Comparison of ENCODE assay signal across 2 cellular contexts in the genomic region with DNA sequence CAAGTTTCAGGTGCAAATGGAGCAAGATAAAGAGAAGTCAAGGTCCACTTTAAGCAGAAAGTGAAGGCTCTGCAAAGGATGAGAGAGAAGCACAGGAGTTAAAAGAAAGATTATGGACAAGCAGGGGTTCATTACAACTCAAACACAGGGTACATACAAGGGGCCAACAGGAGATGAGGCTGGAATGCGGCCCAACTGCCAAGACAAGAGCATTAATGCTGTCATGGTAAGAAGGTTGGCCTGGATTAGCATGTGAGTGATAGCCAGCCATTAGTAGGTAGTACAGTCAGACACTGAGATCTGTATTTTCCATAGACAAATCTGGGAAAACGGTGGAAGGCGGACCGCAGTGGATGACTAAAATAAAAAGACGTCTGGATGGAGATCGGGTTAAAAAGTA.
TF ChIP-seq lines count a peak whose summit lies in the region.

No MANE protein-coding gene starts in this region.

TF ChIP-seq in GM23338, 12 proteins besides CTCF, POLR2A, EP300 and RAD21 (continues in another document):
- TF ChIP-seq STAT1 (IDR thresholded peaks at IDR 0.05; ENCODE audit: unreplicated experiment) (no peak), EZH2 (IDR thresholded peaks at IDR 0.05; ENCODE audit: low read depth, unreplicated experiment) (no peak), ZNF114 (CRISPR knock-in tag; IDR thresholded peaks at IDR 0.05) (no peak), POLR2AphosphoS5 (IDR thresholded peaks at IDR 0.05; ENCODE audit: low read depth) (no peak), CREB1 (CRISPR knock-in tag; IDR thresholded peaks at IDR 0.05; ENCODE audit: low read depth) (no peak), ZNF331 (CRISPR knock-in tag; IDR thresholded peaks at IDR 0.05; ENCODE audit: low read depth) (no peak), EZH2phosphoT487 (IDR thresholded peaks at IDR 0.05; ENCODE audit: unreplicated experiment) (no peak), NANOG (IDR thresholded peaks at IDR 0.05; ENCODE audit: borderline replicate concordance) (no peak)
- TF ChIP-seq, protein P1, sequence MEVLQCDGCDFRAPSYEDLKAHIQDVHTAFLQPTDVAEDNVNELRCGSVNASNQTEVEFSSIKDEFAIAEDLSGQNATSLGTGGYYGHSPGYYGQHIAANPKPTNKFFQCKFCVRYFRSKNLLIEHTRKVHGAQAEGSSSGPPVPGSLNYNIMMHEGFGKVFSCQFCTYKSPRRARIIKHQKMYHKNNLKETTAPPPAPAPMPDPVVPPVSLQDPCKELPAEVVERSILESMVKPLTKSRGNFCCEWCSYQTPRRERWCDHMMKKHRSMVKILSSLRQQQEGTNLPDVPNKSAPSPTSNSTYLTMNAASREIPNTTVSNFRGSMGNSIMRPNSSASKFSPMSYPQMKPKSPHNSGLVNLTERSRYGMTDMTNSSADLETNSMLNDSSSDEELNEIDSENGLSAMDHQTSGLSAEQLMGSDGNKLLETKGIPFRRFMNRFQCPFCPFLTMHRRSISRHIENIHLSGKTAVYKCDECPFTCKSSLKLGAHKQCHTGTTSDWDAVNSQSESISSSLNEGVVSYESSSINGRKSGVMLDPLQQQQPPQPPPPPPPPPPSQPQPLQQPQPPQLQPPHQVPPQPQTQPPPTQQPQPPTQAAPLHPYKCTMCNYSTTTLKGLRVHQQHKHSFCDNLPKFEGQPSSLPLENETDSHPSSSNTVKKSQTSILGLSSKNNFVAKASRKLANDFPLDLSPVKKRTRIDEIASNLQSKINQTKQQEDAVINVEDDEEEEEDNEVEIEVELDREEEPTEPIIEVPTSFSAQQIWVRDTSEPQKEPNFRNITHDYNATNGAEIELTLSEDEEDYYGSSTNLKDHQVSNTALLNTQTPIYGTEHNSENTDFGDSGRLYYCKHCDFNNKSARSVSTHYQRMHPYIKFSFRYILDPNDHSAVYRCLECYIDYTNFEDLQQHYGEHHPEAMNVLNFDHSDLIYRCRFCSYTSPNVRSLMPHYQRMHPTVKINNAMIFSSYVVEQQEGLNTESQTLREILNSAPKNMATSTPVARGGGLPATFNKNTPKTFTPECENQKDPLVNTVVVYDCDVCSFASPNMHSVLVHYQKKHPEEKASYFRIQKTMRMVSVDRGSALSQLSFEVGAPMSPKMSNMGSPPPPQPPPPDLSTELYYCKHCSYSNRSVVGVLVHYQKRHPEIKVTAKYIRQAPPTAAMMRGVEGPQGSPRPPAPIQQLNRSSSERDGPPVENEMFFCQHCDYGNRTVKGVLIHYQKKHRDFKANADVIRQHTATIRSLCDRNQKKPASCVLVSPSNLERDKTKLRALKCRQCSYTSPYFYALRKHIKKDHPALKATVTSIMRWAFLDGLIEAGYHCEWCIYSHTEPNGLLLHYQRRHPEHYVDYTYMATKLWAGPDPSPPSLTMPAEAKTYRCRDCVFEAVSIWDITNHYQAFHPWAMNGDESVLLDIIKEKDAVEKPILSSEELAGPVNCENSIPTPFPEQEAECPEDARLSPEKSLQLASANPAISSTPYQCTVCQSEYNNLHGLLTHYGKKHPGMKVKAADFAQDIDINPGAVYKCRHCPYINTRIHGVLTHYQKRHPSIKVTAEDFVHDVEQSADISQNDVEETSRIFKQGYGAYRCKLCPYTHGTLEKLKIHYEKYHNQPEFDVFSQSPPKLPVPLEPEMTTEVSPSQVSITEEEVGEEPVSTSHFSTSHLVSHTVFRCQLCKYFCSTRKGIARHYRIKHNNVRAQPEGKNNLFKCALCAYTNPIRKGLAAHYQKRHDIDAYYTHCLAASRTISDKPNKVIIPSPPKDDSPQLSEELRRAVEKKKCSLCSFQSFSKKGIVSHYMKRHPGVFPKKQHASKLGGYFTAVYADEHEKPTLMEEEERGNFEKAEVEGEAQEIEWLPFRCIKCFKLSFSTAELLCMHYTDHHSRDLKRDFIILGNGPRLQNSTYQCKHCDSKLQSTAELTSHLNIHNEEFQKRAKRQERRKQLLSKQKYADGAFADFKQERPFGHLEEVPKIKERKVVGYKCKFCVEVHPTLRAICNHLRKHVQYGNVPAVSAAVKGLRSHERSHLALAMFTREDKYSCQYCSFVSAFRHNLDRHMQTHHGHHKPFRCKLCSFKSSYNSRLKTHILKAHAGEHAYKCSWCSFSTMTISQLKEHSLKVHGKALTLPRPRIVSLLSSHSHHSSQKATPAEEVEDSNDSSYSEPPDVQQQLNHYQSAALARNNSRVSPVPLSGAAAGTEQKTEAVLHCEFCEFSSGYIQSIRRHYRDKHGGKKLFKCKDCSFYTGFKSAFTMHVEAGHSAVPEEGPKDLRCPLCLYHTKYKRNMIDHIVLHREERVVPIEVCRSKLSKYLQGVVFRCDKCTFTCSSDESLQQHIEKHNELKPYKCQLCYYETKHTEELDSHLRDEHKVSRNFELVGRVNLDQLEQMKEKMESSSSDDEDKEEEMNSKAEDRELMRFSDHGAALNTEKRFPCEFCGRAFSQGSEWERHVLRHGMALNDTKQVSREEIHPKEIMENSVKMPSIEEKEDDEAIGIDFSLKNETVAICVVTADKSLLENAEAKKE (CRISPR knock-in tag; IDR thresholded peaks at IDR 0.05) = no peak
- TF ChIP-seq, protein P2, sequence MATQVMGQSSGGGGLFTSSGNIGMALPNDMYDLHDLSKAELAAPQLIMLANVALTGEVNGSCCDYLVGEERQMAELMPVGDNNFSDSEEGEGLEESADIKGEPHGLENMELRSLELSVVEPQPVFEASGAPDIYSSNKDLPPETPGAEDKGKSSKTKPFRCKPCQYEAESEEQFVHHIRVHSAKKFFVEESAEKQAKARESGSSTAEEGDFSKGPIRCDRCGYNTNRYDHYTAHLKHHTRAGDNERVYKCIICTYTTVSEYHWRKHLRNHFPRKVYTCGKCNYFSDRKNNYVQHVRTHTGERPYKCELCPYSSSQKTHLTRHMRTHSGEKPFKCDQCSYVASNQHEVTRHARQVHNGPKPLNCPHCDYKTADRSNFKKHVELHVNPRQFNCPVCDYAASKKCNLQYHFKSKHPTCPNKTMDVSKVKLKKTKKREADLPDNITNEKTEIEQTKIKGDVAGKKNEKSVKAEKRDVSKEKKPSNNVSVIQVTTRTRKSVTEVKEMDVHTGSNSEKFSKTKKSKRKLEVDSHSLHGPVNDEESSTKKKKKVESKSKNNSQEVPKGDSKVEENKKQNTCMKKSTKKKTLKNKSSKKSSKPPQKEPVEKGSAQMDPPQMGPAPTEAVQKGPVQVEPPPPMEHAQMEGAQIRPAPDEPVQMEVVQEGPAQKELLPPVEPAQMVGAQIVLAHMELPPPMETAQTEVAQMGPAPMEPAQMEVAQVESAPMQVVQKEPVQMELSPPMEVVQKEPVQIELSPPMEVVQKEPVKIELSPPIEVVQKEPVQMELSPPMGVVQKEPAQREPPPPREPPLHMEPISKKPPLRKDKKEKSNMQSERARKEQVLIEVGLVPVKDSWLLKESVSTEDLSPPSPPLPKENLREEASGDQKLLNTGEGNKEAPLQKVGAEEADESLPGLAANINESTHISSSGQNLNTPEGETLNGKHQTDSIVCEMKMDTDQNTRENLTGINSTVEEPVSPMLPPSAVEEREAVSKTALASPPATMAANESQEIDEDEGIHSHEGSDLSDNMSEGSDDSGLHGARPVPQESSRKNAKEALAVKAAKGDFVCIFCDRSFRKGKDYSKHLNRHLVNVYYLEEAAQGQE (IDR thresholded peaks at IDR 0.05; ENCODE audit: unreplicated experiment) = no peak

TF ChIP-seq in GM12878, 131 proteins besides CTCF, POLR2A, EP300 and RAD21:
- no peak for TF ChIP-seq PAX5 (IDR thresholded peaks at IDR 0.05; ENCODE audit: borderline replicate concordance, low read depth, low read length)
- TF ChIP-seq SIN3A (IDR thresholded peaks at IDR 0.05; ENCODE audit: low read depth, low read length) = no peak
- TF ChIP-seq MEF2B (IDR thresholded peaks at IDR 0.05; ENCODE audit: partially characterized antibody, poor library complexity, severe bottlenecking) = no peak
- TF ChIP-seq NFXL1 (IDR thresholded peaks at IDR 0.05; ENCODE audit: borderline replicate concordance) = no peak
- TF ChIP-seq KAT2A (conservative IDR thresholded peaks at IDR 0.05; ENCODE audit: control insufficient read depth, low read depth, low read length) = no peak
- no peak for TF ChIP-seq ZSCAN29 (IDR thresholded peaks at IDR 0.05)
- TF ChIP-seq SMAD1 (IDR thresholded peaks at IDR 0.05; ENCODE audit: low read depth, partially characterized antibody) = no peak
- TF ChIP-seq, protein P3, sequence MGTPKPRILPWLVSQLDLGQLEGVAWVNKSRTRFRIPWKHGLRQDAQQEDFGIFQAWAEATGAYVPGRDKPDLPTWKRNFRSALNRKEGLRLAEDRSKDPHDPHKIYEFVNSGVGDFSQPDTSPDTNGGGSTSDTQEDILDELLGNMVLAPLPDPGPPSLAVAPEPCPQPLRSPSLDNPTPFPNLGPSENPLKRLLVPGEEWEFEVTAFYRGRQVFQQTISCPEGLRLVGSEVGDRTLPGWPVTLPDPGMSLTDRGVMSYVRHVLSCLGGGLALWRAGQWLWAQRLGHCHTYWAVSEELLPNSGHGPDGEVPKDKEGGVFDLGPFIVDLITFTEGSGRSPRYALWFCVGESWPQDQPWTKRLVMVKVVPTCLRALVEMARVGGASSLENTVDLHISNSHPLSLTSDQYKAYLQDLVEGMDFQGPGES (IDR thresholded peaks at IDR 0.05) = no peak
